8 cellular contexts compared by ENCODE assay signal in the genomic region with DNA sequence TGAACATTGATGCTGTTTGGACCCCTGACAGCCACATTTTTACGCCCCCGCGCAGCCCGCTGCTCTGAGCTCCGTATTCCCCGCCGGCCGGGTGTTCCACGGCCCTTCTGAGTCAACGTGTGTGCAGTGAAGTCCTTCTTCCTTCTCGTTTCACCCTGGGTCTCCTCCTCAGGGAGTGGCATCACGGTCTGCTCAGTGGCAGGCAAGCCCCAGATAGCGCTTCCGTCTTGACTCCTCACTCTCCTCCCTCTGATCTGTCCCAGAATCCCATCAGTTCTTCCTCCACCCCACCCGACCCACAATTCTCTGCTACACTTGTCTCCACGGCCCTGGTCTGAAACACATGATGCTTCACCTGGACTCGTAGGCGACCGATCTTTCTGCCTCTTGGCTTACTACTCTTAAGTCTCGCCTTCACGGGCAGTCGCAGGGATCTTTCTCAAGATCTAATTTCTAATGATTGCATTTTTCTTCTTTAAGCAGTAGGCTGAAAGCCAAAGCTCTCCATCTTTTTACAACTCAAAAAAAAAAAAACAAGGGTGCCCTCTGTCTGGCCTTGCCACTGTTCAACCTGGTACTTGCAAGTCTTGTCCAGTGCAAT. TPM values are rescaled to one million over a fixed set of nuclear protein-coding genes. Genes with fewer than 3 reads are reported as not detected.
DNase-seq lines count a peak whose midpoint lies in the region; ATAC-seq and TF ChIP-seq lines count a peak whose summit lies in the region.

No MANE protein-coding gene starts in this region.

- peak overlapping the region; percentile 50 for H3K9ac ChIP-seq in neuronal stem cell (ENCODE audit: low read depth, low read length, poor library complexity)

- no peak overlapping the region for H4K91ac ChIP-seq in neuronal stem cell (ENCODE audit: low read depth, low read length, poor library complexity)

- peaks cover 8 to 15% of the 10 kb centered on the region in 2 donors for H3K4me1 ChIP-seq in neuronal stem cell (ENCODE audit: control insufficient read depth in 2 of 2, insufficient read depth in 1 of 2, low read depth in 1 of 2, low read length in 2 of 2)
- no peaks in the 10 kb centered on the region for H3K4me1 ChIP-seq in aorta (ENCODE audit: control insufficient read depth in 1 of 2, insufficient read depth in 2 of 2, low read length in 2 of 2)

- no peak overlapping the region for H3K14ac ChIP-seq in neuronal stem cell (ENCODE audit: low read length)

- no peaks in the 10 kb centered on the region for H3K79me1 ChIP-seq in neuronal stem cell (ENCODE audit: low read depth, low read length)

- H3K4me1 Mint-ChIP-seq in activated CD4-positive, alpha-beta memory T cell treated with anti-CD3 and anti-CD28 coated beads, Interleukin-2, amount 10 ng/mL, durations not matched to agents 7 days and 5 days: peaks cover 17% of the 10 kb centered on the region

- no peak overlapping the region for H3K18ac ChIP-seq in neuronal stem cell (ENCODE audit: low read length)

- H3K9me3 Mint-ChIP-seq in activated CD4-positive, alpha-beta memory T cell treated with anti-CD3 and anti-CD28 coated beads, Interleukin-2, amount 10 ng/mL, durations not matched to agents 7 days and 5 days: no peaks in the 10 kb centered on the region

- H2AFZ ChIP-seq in neuronal stem cell (ENCODE audit: low read length): peak overlapping the region; percentile 95

- H3K27me3 Mint-ChIP-seq in activated CD4-positive, alpha-beta memory T cell treated with anti-CD3 and anti-CD28 coated beads, Interleukin-2, amount 10 ng/mL, durations not matched to agents 7 days and 5 days: peaks cover 11% of the 10 kb centered on the region

- H3K36me3 ChIP-seq in neuronal stem cell (replicated peaks in 1 of 2; ENCODE audit: control insufficient read depth in 2 of 2, insufficient read depth in 2 of 2, low read length in 2 of 2) (no peaks in the 10 kb centered on the region), aorta (ENCODE audit: control insufficient read depth in 1 of 2, insufficient read depth in 2 of 2, low read length in 1 of 2) (no peaks in the 10 kb centered on the region)

- H4K8ac ChIP-seq in neuronal stem cell (ENCODE audit: low read depth, low read length): no peak overlapping the region

- WGBS in neuronal stem cell (ENCODE audit: extremely low coverage in 2 of 2, insufficient read length in 2 of 2, insufficient replicate concordance in 1 of 2), 2 donors: no CpG with 5 or more reads among the region's 22 CpGs
- 2% methylated on average over 22 of the region's 22 CpGs for WGBS in aorta, 2 donors

- peaks cover 2 to 41% (median 16%) of the 10 kb centered on the region in 3 experiments for H3K27me3 ChIP-seq in neuronal stem cell (ENCODE audit: control insufficient read depth in 3 of 3, insufficient read depth in 3 of 3, low read depth in 1 of 3, low read length in 3 of 3)
- H3K27me3 ChIP-seq in aorta (ENCODE audit: control insufficient read depth in 1 of 2, insufficient read depth in 2 of 2, low read length in 1 of 2): no peaks in the 10 kb centered on the region

- no peak overlapping the region for H2BK12ac ChIP-seq in neuronal stem cell (ENCODE audit: low read length)

- no peaks in the 10 kb centered on the region for H3K9me3 ChIP-seq in neuronal stem cell (replicated peaks in 1 of 2; ENCODE audit: control insufficient read depth in 2 of 2, insufficient read depth in 1 of 2, low read depth in 1 of 2, low read length in 2 of 2)
- H3K9me3 ChIP-seq in aorta (ENCODE audit: control insufficient read depth, low read length): no peaks in the 10 kb centered on the region

- CTCF ChIA-PET in activated CD4-positive, alpha-beta memory T cell treated with anti-CD3 and anti-CD28 coated beads, Interleukin-2, amount 10 ng/mL, durations not matched to agents 7 days and 5 days (lab: Charles Lee): interaction anchor here (0.8 to 2.3 kb wide), 8 partner anchors 9 to 234 kb away, joined by 3 to 7 read pairs (median 5); no protein-coding TSS in a partner anchor

- H3K36me3 Mint-ChIP-seq in activated CD4-positive, alpha-beta memory T cell treated with anti-CD3 and anti-CD28 coated beads, Interleukin-2, amount 10 ng/mL, durations not matched to agents 7 days and 5 days (ENCODE audit: low read depth): no peaks in the 10 kb centered on the region

- intact Hi-C loops in aorta (cut with DNase I): loop anchor here (1.0 to 5.0 kb wide), 2 partner anchors 33 to 35 kb away; a partner anchor contains a TSS

- H2BK5ac ChIP-seq in neuronal stem cell (ENCODE audit: low read length): no peak overlapping the region

- H3K23ac ChIP-seq in neuronal stem cell (ENCODE audit: low read depth, low read length, poor library complexity): no peak overlapping the region

- H3K4me3 ChIP-seq in NB4 (ENCODE audit: low read depth, low read length) (peak overlapping the region; percentile 65), fibroblast of mammary gland (ENCODE audit: control insufficient read depth, low read depth, low read length) (peak overlapping the region; percentile 72), neuronal stem cell (ENCODE audit: low read length in 2 of 2) (peak overlapping the region; percentile 69 to 83), aorta (ENCODE audit: low read length in 2 of 2) (peak overlapping the region; percentile 68 to 98)

- peak overlapping the region; percentile 78 for H3K27ac Mint-ChIP-seq in activated CD4-positive, alpha-beta memory T cell treated with anti-CD3 and anti-CD28 coated beads, Interleukin-2, amount 10 ng/mL, durations not matched to agents 7 days and 5 days

- H2AK5ac ChIP-seq in neuronal stem cell (ENCODE audit: low read depth, low read length): no peak overlapping the region

- POLR2A ChIA-PET in activated CD4-positive, alpha-beta memory T cell treated with anti-CD3 and anti-CD28 coated beads, Interleukin-2, amount 10 ng/mL, durations not matched to agents 7 days and 5 days (lab: Charles Lee): interaction anchor here (0.8 to 7.2 kb wide), 10 partner anchors 9 to 131 kb away, joined by 3 to 43 read pairs (median 4); a partner anchor contains a TSS

- DNase-seq in NCI-H2171 treated with DMSO at 0.1 percent for 48 hours (lab: John Stamatoyannopoulos, UW) (peak; percentile 76), NCI-H2171 (lab: John Stamatoyannopoulos, UW) (no peak), NB4 (ENCODE audit: low read depth) (peak; percentile 48), fibroblast of mammary gland (ENCODE audit: low read depth) (peak; percentile 54), neuronal stem cell (ENCODE audit: low spot score) (no peak), aorta (peak; percentile 58 to 72), NAMALWA (ENCODE audit: low spot score) (no peak)
- DNase-seq in activated CD4-positive, alpha-beta memory T cell treated with anti-CD3 and anti-CD28 coated beads, Interleukin-2, amount 10 ng/mL, durations not matched to agents 7 days and 5 days: no peak

- H3K4ac ChIP-seq in neuronal stem cell (ENCODE audit: low read length): no peak overlapping the region

- no peak for TF ChIP-seq POLR2A in NB4 (IDR thresholded peaks at IDR 0.05; ENCODE audit: extremely low read depth, insufficient read length)

- no peak overlapping the region for H2BK15ac ChIP-seq in neuronal stem cell (ENCODE audit: low read length)

- no peak overlapping the region for H2BK120ac ChIP-seq in neuronal stem cell (ENCODE audit: low read depth, low read length)

- peak overlapping the region; percentile 79 for H3K4me2 ChIP-seq in neuronal stem cell (ENCODE audit: insufficient read depth, low read length, poor library complexity, severe bottlenecking)

- ATAC-seq in aorta (ENCODE audit: low FRiP score): no peak

- H3K4me3 Mint-ChIP-seq in activated CD4-positive, alpha-beta memory T cell treated with anti-CD3 and anti-CD28 coated beads, Interleukin-2, amount 10 ng/mL, durations not matched to agents 7 days and 5 days: peak overlapping the region; percentile 80

- no peak for TF ChIP-seq CTCF in NB4 (IDR thresholded peaks at IDR 0.05; ENCODE audit: low read depth, low read length)
- no peak for TF ChIP-seq CTCF in fibroblast of mammary gland (conservative IDR thresholded peaks at IDR 0.05; ENCODE audit: control insufficient read depth, insufficient read depth, low read depth, low read length)

- H3K27ac ChIP-seq in neuronal stem cell (replicated peaks; ENCODE audit: low read length) (peak overlapping the region; percentile 74), aorta (ENCODE audit: low read depth in 1 of 2, low read length in 2 of 2) (no peak overlapping the region)

RNA-seq across cellular contexts. Expression of a gene that starts 33.9 kb away (rescaled TPM):
- 10 to 100 TPM; 24.8 to 26.3 TPM for total RNA-seq in activated CD4-positive, alpha-beta memory T cell treated with anti-CD3 and anti-CD28 coated beads, Interleukin-2, amount 10 ng/mL, durations not matched to agents 7 days and 5 days
- 15.7 TPM for polyA plus RNA-seq in neuronal stem cell (2013, experiment 1 of 2)
- 15.8 TPM for polyA plus RNA-seq in neuronal stem cell (2013, experiment 2 of 2)
- under 1 TPM; 0.81 to 0.88 TPM for total RNA-seq in aorta
- 1 to 10 TPM in 1 of 2 donors, under 1 TPM in 1; 0.49 to 1.6 TPM for polyA plus RNA-seq in aorta

Comparison
In these comparisons a context has a peak if more than half of its experiments do, and no peak if none do; other contexts are left out.
1. DNase-seq: peak in NCI-H2171 treated with DMSO at 0.1 percent for 48 hours (single experiment), NB4 (single experiment), fibroblast of mammary gland (single experiment) and aorta (2 of 2); none in NCI-H2171 (single experiment), activated CD4-positive, alpha-beta memory T cell treated with anti-CD3 and anti-CD28 coated beads, Interleukin-2, amount 10 ng/mL, durations not matched to agents 7 days and 5 days (single experiment), neuronal stem cell (single experiment) and NAMALWA (single experiment).
2. RNA of a gene that starts 33.9 kb away (total RNA-seq): 24.8 to 26.3 TPM in activated CD4-positive, alpha-beta memory T cell treated with anti-CD3 and anti-CD28 coated beads, Interleukin-2, amount 10 ng/mL, durations not matched to agents 7 days and 5 days; 0.81 to 0.88 TPM in aorta; every median in the first group is over 10 times any median in the second.
3. Peak in every context shown above with its lines, with median percentiles within 50 percentile points of each other: H3K4me3 ChIP-seq.